9 cellular contexts compared by ENCODE assay signal in the genomic region with DNA sequence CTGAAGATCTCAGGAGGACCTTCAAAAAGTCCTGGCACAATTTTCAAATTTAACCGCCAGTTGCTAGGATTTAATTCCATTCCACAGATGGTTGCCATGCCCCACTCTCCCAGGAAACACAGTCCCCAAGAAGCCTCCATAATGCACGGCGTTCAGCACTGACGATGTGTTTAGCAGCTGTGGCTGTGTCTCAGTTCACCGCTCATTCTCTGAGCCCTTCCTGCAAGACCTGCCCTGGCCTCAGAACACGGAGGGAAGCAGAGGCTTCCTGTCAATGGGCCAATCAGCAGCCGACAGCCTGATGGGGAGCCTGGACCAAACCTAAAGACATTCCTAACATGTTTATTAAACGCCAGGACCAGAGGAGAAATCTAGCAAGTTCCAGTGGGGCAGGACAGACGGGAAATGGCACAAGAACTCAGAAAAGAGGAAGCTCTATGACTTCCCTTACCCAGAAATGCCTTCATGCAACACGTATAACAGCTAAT. TPM values are rescaled to one million over a fixed set of nuclear protein-coding genes. Genes with fewer than 3 reads are reported as not detected.
DNase-seq lines count a peak whose midpoint lies in the region; TF ChIP-seq lines count a peak whose summit lies in the region.
"Had no signal": no experiment of that assay in that cellular context is flagged by ENCODE, and none has a peak within 500 bp of the region (broad histone marks: within the 10 kb centered on the region; RNA-seq: fewer than 3 reads in every experiment).

No MANE protein-coding gene starts in this region.

- DNase-seq in NCI-H82 (lab: John Stamatoyannopoulos, UW): peak; percentile 16
- DNase-seq in NCI-H82 treated with DMSO at 0.1 percent for 48 hours (lab: John Stamatoyannopoulos, UW; ENCODE audit: unreplicated experiment): no peak
- peak; percentile 67 for DNase-seq in KBM-7
- DNase-seq in brain microvascular endothelial cell: peak; percentile 11
- DNase-seq in mesenchymal stem cell: peak; percentile 26
- no peak for DNase-seq in DMS153 treated with DMSO at 0.1 percent for 48 hours (lab: John Stamatoyannopoulos, UW; ENCODE audit: unreplicated experiment)
- DNase-seq in prostate gland (ENCODE audit: low spot score): no peak
- no peak for DNase-seq in NCI-H2081 treated with DMSO at 0.1 percent for 48 hours (lab: John Stamatoyannopoulos, UW)

- H3K18ac ChIP-seq in mesenchymal stem cell (ENCODE audit: low read depth in 1 of 2, low read length in 2 of 2): no peak overlapping the region

- intact Hi-C loops in prostate gland (cut with DNase I): no loop called here

- H3K4ac ChIP-seq in mesenchymal stem cell (ENCODE audit: low read depth in 1 of 2, low read length in 2 of 2): no peak overlapping the region

- TF ChIP-seq CTCF in brain microvascular endothelial cell (IDR thresholded peaks at IDR 0.05; ENCODE audit: low read depth, low read length, missing control alignments) (no peak), prostate gland (IDR thresholded peaks at IDR 0.05) (no peak)

- H2AK5ac ChIP-seq in mesenchymal stem cell (ENCODE audit: low read length, severe bottlenecking): no peak overlapping the region

- H4K91ac ChIP-seq in mesenchymal stem cell (ENCODE audit: low read length): no peak overlapping the region

- no peak overlapping the region for H3K9ac ChIP-seq in mesenchymal stem cell (ENCODE audit: low read length)

- H3K9me3 ChIP-seq in mesenchymal stem cell (ENCODE audit: control insufficient read depth, low read length) (no peaks in the 10 kb centered on the region), prostate gland (no peaks in the 10 kb centered on the region)
- H3K9me3 ChIP-seq: A549 had no signal

- 44% methylated on average over 9 of the region's 10 CpGs for WGBS in mesenchymal stem cell
- 41% methylated on average over 10 of the region's 10 CpGs for WGBS in prostate gland

- H3K27ac ChIP-seq in brain microvascular endothelial cell (no peak overlapping the region), mesenchymal stem cell (ENCODE audit: low read length, poor library complexity, severe bottlenecking) (no peak overlapping the region), prostate gland (no peak overlapping the region)
- H3K27ac ChIP-seq: A549 had no signal

- H3K36me3 ChIP-seq in brain microvascular endothelial cell (replicated peaks): no peaks in the 10 kb centered on the region
- no peaks in the 10 kb centered on the region for H3K36me3 ChIP-seq in mesenchymal stem cell (ENCODE audit: control insufficient read depth in 1 of 2, insufficient read depth in 2 of 2, low read depth in 1 of 2, low read length in 2 of 2)
- no peaks in the 10 kb centered on the region for H3K36me3 ChIP-seq in prostate gland

- no peak overlapping the region for H2BK120ac ChIP-seq in mesenchymal stem cell (ENCODE audit: low read depth, low read length)

- no peak overlapping the region for H2AFZ ChIP-seq in mesenchymal stem cell (ENCODE audit: low read depth, low read length)

- H2BK15ac ChIP-seq in mesenchymal stem cell (ENCODE audit: low read depth, poor library complexity, severe bottlenecking): no peak overlapping the region

- no peak overlapping the region for H3K14ac ChIP-seq in mesenchymal stem cell (ENCODE audit: low read length in 2 of 2)

- H2BK5ac ChIP-seq in mesenchymal stem cell (ENCODE audit: low read depth, low read length, poor library complexity, severe bottlenecking): no peak overlapping the region

- no peak overlapping the region for H3K4me2 ChIP-seq in mesenchymal stem cell (ENCODE audit: low read length, poor library complexity, severe bottlenecking)
- H3K4me2 ChIP-seq: A549 had no signal

- in situ Hi-C loops in KBM-7 (cut with MboI; ENCODE audit: low pct_unique_long_range_greater_than_20kb, low sequenced_read_pairs) (no loop called here), brain microvascular endothelial cell (cut with HindIII; ENCODE audit: low pct_ligation_motif_present, low sequenced_read_pairs) (no loop called here)

- no peaks in the 10 kb centered on the region for H3K79me1 ChIP-seq in mesenchymal stem cell (replicated peaks; ENCODE audit: low read length, poor library complexity, severe bottlenecking)

- no peak for TF ChIP-seq POLR2A in prostate gland (IDR thresholded peaks at IDR 0.05)

- H2BK12ac ChIP-seq in mesenchymal stem cell (ENCODE audit: low read length in 2 of 2): peak overlapping the region in 1 of 2 experiments; percentile 89

- H3K4me3 ChIP-seq in brain microvascular endothelial cell (ENCODE audit: low read depth, low read length): no peak overlapping the region
- no peak overlapping the region for H3K4me3 ChIP-seq in mesenchymal stem cell (ENCODE audit: insufficient read depth in 1 of 2, low read depth in 1 of 2, low read length in 2 of 2)
- no peak overlapping the region for H3K4me3 ChIP-seq in prostate gland
- H3K4me3 ChIP-seq: A549 had no signal

- H3K27me3 ChIP-seq in brain microvascular endothelial cell (replicated peaks): no peaks in the 10 kb centered on the region
- H3K27me3 ChIP-seq in mesenchymal stem cell (ENCODE audit: control insufficient read depth in 1 of 2, insufficient read depth in 1 of 2, low read length in 2 of 2): peaks cover 0 to 10% of the 10 kb centered on the region in 2 experiments
- no peaks in the 10 kb centered on the region for H3K27me3 ChIP-seq in prostate gland (replicated peaks; ENCODE audit: insufficient read depth)

- no peak overlapping the region for H4K8ac ChIP-seq in mesenchymal stem cell (ENCODE audit: low read length)

- H3K23ac ChIP-seq in mesenchymal stem cell (ENCODE audit: low read length in 2 of 2): no peak overlapping the region

- H3K4me1 ChIP-seq in mesenchymal stem cell (ENCODE audit: control insufficient read depth, insufficient read depth, low read depth, low read length) (peaks cover 20% of the 10 kb centered on the region), prostate gland (replicated peaks) (no peaks in the 10 kb centered on the region)
- H3K4me1 ChIP-seq: A549 had no signal

RNA-seq across cellular contexts. Expression of a gene that starts 4.9 kb away (rescaled TPM):
- polyA plus RNA-seq in mesenchymal stem cell (2013, experiment 1 of 2): 0.08 TPM
- polyA plus RNA-seq in mesenchymal stem cell (2013, experiment 2 of 2): 0.08 TPM
- 10 to 100 TPM in 1 of 2 donors, 1 to 10 TPM in 1; 1.5 to 54.2 TPM for total RNA-seq in prostate gland

RNA-seq across cellular contexts. Expression of a gene that starts 53.8 kb away (rescaled TPM):
- polyA plus RNA-seq in mesenchymal stem cell (2013, experiment 1 of 2): 7.2 TPM
- polyA plus RNA-seq in mesenchymal stem cell (2013, experiment 2 of 2): 8.0 TPM
- total RNA-seq in prostate gland: 10 to 100 TPM in 1 of 2 donors, 1 to 10 TPM in 1; 1.4 to 16.8 TPM

RNA-seq across cellular contexts. Expression of a gene that starts 54.3 kb away (rescaled TPM):
- polyA plus RNA-seq in mesenchymal stem cell (2013, experiment 1 of 2): 70.9 TPM
- polyA plus RNA-seq in mesenchymal stem cell (2013, experiment 2 of 2): 73.2 TPM
- total RNA-seq in prostate gland: 100 to 1,000 TPM in 1 of 2 donors, 10 to 100 TPM in 1; 99.1 to 107 TPM

Comparison
In these comparisons a context has a peak if more than half of its experiments do, and no peak if none do; other contexts are left out.
1. DNase-seq: peak in NCI-H82 (single experiment), KBM-7 (single experiment), brain microvascular endothelial cell (single experiment) and mesenchymal stem cell (single experiment); none in NCI-H82 treated with DMSO at 0.1 percent for 48 hours (single experiment), DMS153 treated with DMSO at 0.1 percent for 48 hours (single experiment), prostate gland (single experiment) and NCI-H2081 treated with DMSO at 0.1 percent for 48 hours (single experiment).